ENCODE assay signal across 8 cellular contexts in genomic region chr16:88430524-88431446, GRCh38. TPM values are rescaled to one million over a fixed set of nuclear protein-coding genes. Genes with fewer than 3 reads are reported as not detected.
DNase-seq lines count a peak whose midpoint lies in the region; ATAC-seq, FAIRE-seq and TF ChIP-seq lines count a peak whose summit lies in the region.

No MANE protein-coding gene starts in this region.

- POLR2A ChIA-PET in H1 (lab: Charles Lee; ENCODE audit: partially characterized antibody) = no interaction called here

- no peak overlapping the region for H2BK15ac ChIP-seq in H1 (ENCODE audit: low read length)

- no peak for FAIRE-seq in H1 (lab: Jason Lieb, UNC)

- no peaks in the 10 kb centered on the region for H3K23me2 ChIP-seq in H1 (ENCODE audit: low read depth, low read length)

- H3K27ac ChIP-seq in H1 (ENCODE audit: low read depth, low read length) (no peak overlapping the region), trophoblast cell (ENCODE audit: low read depth, low read length) (no peak overlapping the region)

- no peak for TF ChIP-seq POLR2A in H1 (IDR thresholded peaks at IDR 0.05; ENCODE audit: control extremely low read depth in 1 of 2, low read depth in 2 of 2, low read length in 2 of 2)

- H3K56ac ChIP-seq in H1 (replicated peaks; ENCODE audit: insufficient read length, low read depth, low read length) = no peak overlapping the region

- H3K14ac ChIP-seq in H1 (ENCODE audit: insufficient read length) (no peak overlapping the region), trophoblast cell (ENCODE audit: low read length) (no peak overlapping the region)

- H3K18ac ChIP-seq in H1 (ENCODE audit: extremely low read depth, low read length) = no peak overlapping the region
- H3K18ac ChIP-seq in trophoblast cell (ENCODE audit: low read length) = no peak overlapping the region

- H3K79me1 ChIP-seq in H1 (ENCODE audit: low read depth, low read length) (no peaks in the 10 kb centered on the region), trophoblast cell (ENCODE audit: low read length) (no peaks in the 10 kb centered on the region)

- TF ChIP-seq EP300 in H1 (IDR thresholded peaks at IDR 0.05; ENCODE audit: borderline replicate concordance in 1 of 2, low read depth in 2 of 2, low read length in 2 of 2) = no peak

- no peak overlapping the region for H2BK5ac ChIP-seq in H1 (ENCODE audit: low read depth, low read length)
- H2BK5ac ChIP-seq in trophoblast cell (ENCODE audit: low read depth, low read length, poor library complexity) = no peak overlapping the region

- H2BK12ac ChIP-seq in H1 (ENCODE audit: low read depth, low read length) (no peak overlapping the region), trophoblast cell (ENCODE audit: low read length) (no peak overlapping the region)

- peak overlapping the region; percentile 17 for H3K4me3 ChIP-seq in AG10803 (ENCODE audit: low read length)
- H3K4me3 ChIP-seq in H1 (ENCODE audit: extremely low read depth in 1 of 4, insufficient read depth in 2 of 4, low read depth in 3 of 4, low read length in 4 of 4) = peak overlapping the region in 3 of 4 experiments; percentile 27 to 58 (median 36); a peak in 6 of 8 replicates
- H3K4me3 ChIP-seq in trophoblast cell (ENCODE audit: low read depth, low read length) = no peak overlapping the region

- TF ChIP-seq CTCF in AG10803 (conservative IDR thresholded peaks at IDR 0.05; ENCODE audit: low read length) (no peak), H1 (IDR thresholded peaks at IDR 0.05; ENCODE audit: control extremely low read depth in 1 of 3, insufficient read depth in 1 of 3, low read depth in 1 of 3, low read length in 3 of 3) (no peak)

- no peak overlapping the region for H3K9ac ChIP-seq in H1 (replicated peaks in 1 of 4; ENCODE audit: extremely low read depth in 1 of 4, low read depth in 3 of 4, low read length in 3 of 4)
- no peak overlapping the region for H3K9ac ChIP-seq in trophoblast cell (ENCODE audit: low read length)

- H3K27me3 ChIP-seq in H1 (replicated peaks in 1 of 4; ENCODE audit: control insufficient read depth in 3 of 4, extremely low read depth in 1 of 4, insufficient read depth in 3 of 4, low read length in 3 of 4) = peaks cover 0 to 24% (median 16%) of the 10 kb centered on the region in 4 experiments; a peak in 5 of 7 replicates
- peaks cover 3% of the 10 kb centered on the region for H3K27me3 ChIP-seq in trophoblast cell (ENCODE audit: insufficient read depth, low read length)

- H2AK5ac ChIP-seq in H1 (ENCODE audit: low read depth, low read length) = no peak overlapping the region
- no peak overlapping the region for H2AK5ac ChIP-seq in trophoblast cell (ENCODE audit: low read length)

- H2AFZ ChIP-seq in H1 (ENCODE audit: low read length) (no peak overlapping the region), trophoblast cell (ENCODE audit: insufficient read depth, low read length, poor library complexity) (no peak overlapping the region)

- H3K23ac ChIP-seq in H1 (ENCODE audit: insufficient read length) = no peak overlapping the region
- no peak overlapping the region for H3K23ac ChIP-seq in trophoblast cell (ENCODE audit: low read length)

- H2BK20ac ChIP-seq in H1 (ENCODE audit: low read length) = no peak overlapping the region

- H3K36me3 ChIP-seq in H1 (ENCODE audit: control insufficient read depth in 2 of 4, insufficient read depth in 4 of 4, low read length in 3 of 4) (no peaks in the 10 kb centered on the region), trophoblast cell (ENCODE audit: control insufficient read depth in 1 of 2, insufficient read depth in 2 of 2, low read length in 2 of 2) (no peaks in the 10 kb centered on the region)

- 84% methylated on average over 17 of the region's 80 CpGs; no CpG with 5 or more reads in 1 of the 2 experiments for WGBS in H1 (ENCODE audit: extremely low coverage in 1 of 2, insufficient coverage in 1 of 2, insufficient read length in 1 of 2, insufficient replicate concordance in 2 of 2, low coverage in 1 of 2, low lambda C conversion rate in 2 of 2, missing lambda C conversion rate in 1 of 2), 2 experiments
- no CpG with 5 or more reads among the region's 80 CpGs for WGBS in trophoblast cell (ENCODE audit: extremely low coverage, insufficient coverage, insufficient read length)

- H4K8ac ChIP-seq in H1 (ENCODE audit: extremely low read depth, insufficient read depth, low read length) (peak overlapping the region; percentile 79), trophoblast cell (ENCODE audit: low read depth, low read length) (no peak overlapping the region)

- DNase-seq in AG10803 (ENCODE audit: low read depth) (no peak), H1 (ENCODE audit: low read depth in 1 of 2, low spot score in 2 of 2) (peak in 1 of 2 experiments; percentile 74), trophoblast cell (no peak), inferior parietal cortex (ENCODE audit: extremely low spot score) (no peak)
- peak; percentile 42 for DNase-seq in activated CD4-positive, alpha-beta T cell treated with anti-CD3 and anti-CD28 coated beads, Interleukin-2, amount 50 U/mL, for 1 hour

- CTCF ChIA-PET in H1 (lab: Charles Lee; ENCODE audit: partially characterized antibody) = interaction anchor here (0.8 to 2.3 kb wide), 6 partner anchors 8 to 233 kb away, joined by 3 to 8 read pairs (median 4); no protein-coding TSS in a partner anchor

- H3K9me3 ChIP-seq in H1 (ENCODE audit: insufficient read depth in 2 of 2, low read depth in 1 of 2, low read length in 1 of 2) = no peaks in the 10 kb centered on the region
- H3K9me3 ChIP-seq in trophoblast cell (ENCODE audit: insufficient read depth, low read depth, low read length) = peaks cover 2% of the 10 kb centered on the region

- H3K4ac ChIP-seq in H1 (replicated peaks; ENCODE audit: insufficient read length, low read depth, low read length) (no peak overlapping the region), trophoblast cell (ENCODE audit: low read depth, low read length) (no peak overlapping the region)

- H3K4me1 ChIP-seq in H1 (replicated peaks in 1 of 4; ENCODE audit: control insufficient read depth in 3 of 4, insufficient read depth in 4 of 4, low read length in 3 of 4) (peaks cover 0 to 5% (median 2%) of the 10 kb centered on the region in 4 experiments; a peak in 2 of 7 replicates), trophoblast cell (ENCODE audit: control insufficient read depth in 1 of 2, insufficient read depth in 2 of 2, low read length in 2 of 2) (peaks cover 0 to 2% of the 10 kb centered on the region in 2 experiments)

- H2BK120ac ChIP-seq in H1 (replicated peaks; ENCODE audit: low read depth, low read length) = no peak overlapping the region
- H2BK120ac ChIP-seq in trophoblast cell (ENCODE audit: insufficient read depth, low read length, poor library complexity) = no peak overlapping the region

- H3K79me2 ChIP-seq in H1 (ENCODE audit: control insufficient read depth in 1 of 2, insufficient read depth in 2 of 2, low read length in 2 of 2) = no peaks in the 10 kb centered on the region
- H3K79me2 ChIP-seq in trophoblast cell (ENCODE audit: control insufficient read depth, insufficient read depth, low read length, poor library complexity) = no peaks in the 10 kb centered on the region

- no peak overlapping the region for H4K12ac ChIP-seq in trophoblast cell (ENCODE audit: low read depth, low read length)

- H3K4me2 ChIP-seq in H1 (ENCODE audit: insufficient read depth in 1 of 2, low read depth in 2 of 2, low read length in 2 of 2) (peak overlapping the region; percentile 39 to 60), trophoblast cell (ENCODE audit: low read length) (peak overlapping the region; percentile 51)

- no peak for TF ChIP-seq RAD21 in H1 (IDR thresholded peaks at IDR 0.05 in 1 of 2, conservative IDR thresholded peaks at IDR 0.05 in 1 of 2; ENCODE audit: low read depth in 2 of 2, low read length in 2 of 2)

- H4K91ac ChIP-seq in H1 (replicated peaks; ENCODE audit: insufficient read length, low read length) = no peak overlapping the region
- H4K91ac ChIP-seq in trophoblast cell (ENCODE audit: low read depth, low read length) = no peak overlapping the region

- H4K5ac ChIP-seq in H1 (ENCODE audit: insufficient read length, low read depth, low read length) = no peak overlapping the region

- ATAC-seq in GM21825 (IDR thresholded peaks at IDR 0.05; ENCODE audit: unreplicated experiment) (peak; percentile 55), HG02623 (IDR thresholded peaks at IDR 0.05; ENCODE audit: unreplicated experiment) (no peak), HG03108 (IDR thresholded peaks at IDR 0.05; ENCODE audit: unreplicated experiment) (no peak)

- no peaks in the 10 kb centered on the region for H4K20me1 ChIP-seq in H1 (replicated peaks in 1 of 2; ENCODE audit: control insufficient read depth in 1 of 2, insufficient read depth in 2 of 2, low read length in 2 of 2)

TF ChIP-seq in H1, 55 proteins besides CTCF, POLR2A, EP300 and RAD21 (continues in another document):
- no peak for TF ChIP-seq TAF1 (IDR thresholded peaks at IDR 0.05; ENCODE audit: low read depth, low read length)
- TF ChIP-seq RFX5 (IDR thresholded peaks at IDR 0.05; ENCODE audit: borderline replicate concordance, low read depth, low read length) = no peak
- no peak for TF ChIP-seq HDAC6 (IDR thresholded peaks at IDR 0.05; ENCODE audit: low read depth, low read length)
- no peak for TF ChIP-seq CREB1 (IDR thresholded peaks at IDR 0.05)
- no peak for TF ChIP-seq ZNF274 (IDR thresholded peaks at IDR 0.05; ENCODE audit: borderline replicate concordance, extremely low read depth, low read length)
- no peak for TF ChIP-seq CBX8 (IDR thresholded peaks at IDR 0.05; ENCODE audit: borderline replicate concordance, low read depth, low read length)

RNA-seq across cellular contexts. Expression of gene ZFPM1, which starts 22.3 kb away (rescaled TPM):
- total RNA-seq in H1 (2021; fragmentation: NEBNext Ultra II Directional; extraction: Animal tissue kit (Norgen Biotek cat#: 25700)) = 3.4 and 4.8 TPM in 2 replicates
- polyA plus RNA-seq in H1 (2011; rRNA removed) = 0.74 and 1.4 TPM in 2 replicates
- polyA plus RNA-seq in H1 (2011; cell fraction: cytosol; rRNA removed) = 1.1 TPM
- 3.6 TPM for polyA plus RNA-seq in H1 (2011; cell fraction: nucleus; rRNA removed)
- polyA plus RNA-seq in H1 (2012, experiment 1 of 2) = 1.5 to 3.3 TPM (median 1.9 TPM) in 4 replicates
- 1.00 TPM for polyA plus RNA-seq in H1 (2012, experiment 2 of 2)
- polyA plus RNA-seq in H1 (2013, experiment 1 of 2) = 3.1 TPM
- polyA plus RNA-seq in H1 (2013, experiment 2 of 2) = 2.9 TPM
- polyA minus RNA-seq in H1 (2011; rRNA and poly(A)+ RNA removed) = 0.29 and 0.57 TPM in 2 replicates
- 2.8 TPM for polyA minus RNA-seq in H1 (2011; cell fraction: cytosol; rRNA and poly(A)+ RNA removed)
- 3.3 TPM for polyA minus RNA-seq in H1 (2011; cell fraction: nucleus; rRNA and poly(A)+ RNA removed)
- polyA plus RNA-seq in trophoblast cell (2013) = 4.0 and 4.1 TPM in 2 replicates

RNA-seq across cellular contexts. Expression of gene ZNF469, which starts 48.0 kb away (rescaled TPM):
- 1.8 and 2.0 TPM in 2 replicates for total RNA-seq in H1 (2021; fragmentation: NEBNext Ultra II Directional; extraction: Animal tissue kit (Norgen Biotek cat#: 25700))
- polyA plus RNA-seq in H1 (2011; rRNA removed) = 0.30 and 0.53 TPM in 2 replicates
- polyA plus RNA-seq in H1 (2011; cell fraction: cytosol; rRNA removed) = 0.23 TPM
- 1.1 TPM for polyA plus RNA-seq in H1 (2011; cell fraction: nucleus; rRNA removed)
- 0.54 to 0.96 TPM (median 0.90 TPM) in 4 replicates for polyA plus RNA-seq in H1 (2012, experiment 1 of 2)
- 0.63 TPM for polyA plus RNA-seq in H1 (2012, experiment 2 of 2)
- 0.45 TPM for polyA plus RNA-seq in H1 (2013, experiment 1 of 2)
- polyA plus RNA-seq in H1 (2013, experiment 2 of 2) = 0.42 TPM
- polyA minus RNA-seq in H1 (2011; rRNA and poly(A)+ RNA removed) = 0.32 and 0.41 TPM in 2 replicates
- polyA minus RNA-seq in H1 (2011; cell fraction: cytosol; rRNA and poly(A)+ RNA removed) = 1.1 TPM
- 1.5 TPM for polyA minus RNA-seq in H1 (2011; cell fraction: nucleus; rRNA and poly(A)+ RNA removed)
- 0.51 and 0.54 TPM in 2 replicates for polyA plus RNA-seq in trophoblast cell (2013)
